In the genomic region with DNA sequence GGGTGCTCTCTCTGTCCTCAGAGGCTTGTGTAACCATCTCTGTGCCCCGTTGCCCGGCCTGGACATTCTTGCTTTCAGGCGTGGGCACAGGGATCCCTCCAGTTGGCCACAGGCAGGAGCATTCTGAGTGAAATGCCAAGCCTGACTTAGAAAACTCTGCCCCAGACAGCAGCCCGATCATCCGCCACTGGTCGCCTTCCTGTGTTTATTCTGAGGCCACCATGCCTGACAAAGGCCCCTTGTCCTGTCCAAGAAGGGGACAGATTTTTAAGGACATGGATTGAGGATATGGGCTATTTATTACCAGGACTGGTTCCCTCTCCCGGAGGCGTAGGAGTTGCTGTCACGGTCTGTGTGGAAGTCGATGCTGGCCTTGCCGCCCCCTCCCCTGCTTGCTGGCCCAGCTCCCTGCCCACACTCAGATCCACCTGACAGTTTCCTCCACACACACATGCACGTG, we compare ENCODE assay signal across 22 cellular contexts. TPM values are rescaled to one million over a fixed set of nuclear protein-coding genes. Genes with fewer than 3 reads are reported as not detected.
A peak's percentile ranks its signal among the peaks of the same experiment; 100 is the strongest.
DNase-seq lines count a peak whose midpoint lies in the region; ATAC-seq and TF ChIP-seq lines count a peak whose summit lies in the region.
"Had no signal": no experiment of that assay in that cellular context is flagged by ENCODE, and none has a peak within 500 bp of the region (broad histone marks: within the 10 kb centered on the region; RNA-seq: fewer than 3 reads in every experiment).

No MANE protein-coding gene starts in this region.

- intact Hi-C loops in Caco-2 (cut with micrococcal nuclease; ENCODE audit: unreplicated experiment) = no loop called here
- intact Hi-C loops in psoas muscle (cut with DNase I) = no loop called here
- intact Hi-C loops in activated CD4-positive, alpha-beta T cell treated with anti-CD3 and anti-CD28 coated beads for 36 hours (cut with DNase I, micrococcal nuclease) = no loop called here
- intact Hi-C loops in activated CD4-positive, alpha-beta T cell treated with anti-CD3 and anti-CD28 coated beads, Interleukin-2, amount 10 ng/mL, durations not matched to agents 24 days and 14 days (cut with micrococcal nuclease) = loop anchor here (2.0 kb wide), 1 partner anchor 41 kb away; no protein-coding TSS in a partner anchor

- H3K9me3 Mint-ChIP-seq in Caco-2 (ENCODE audit: unreplicated experiment) = no peaks in the 10 kb centered on the region
- H3K9me3 Mint-ChIP-seq in activated CD4-positive, alpha-beta T cell treated with anti-CD3 and anti-CD28 coated beads for 36 hours (ENCODE audit: low read depth) = no peaks in the 10 kb centered on the region
- H3K9me3 Mint-ChIP-seq in activated CD4-positive, alpha-beta T cell treated with anti-CD3 and anti-CD28 coated beads, Interleukin-2, amount 10 ng/mL, durations not matched to agents 24 days and 14 days = no peaks in the 10 kb centered on the region
- H3K9me3 Mint-ChIP-seq: activated CD8-positive, alpha-beta T cell treated with anti-CD3 and anti-CD28 coated beads for 36 hours; activated naive CD4-positive, alpha-beta T cell treated with anti-CD3 and anti-CD28 coated beads, Interleukin-2, amount 50 U/mL, for 24 hours; activated T-helper 17 cell treated with anti-CD3 and anti-CD28 coated beads, Interleukin-2, amount 50 U/mL, for 72 hours; GM23338; stimulated activated effector memory CD8-positive, alpha-beta T cell treated with anti-CD3 and anti-CD28 coated beads, Interleukin-12 subunit alpha, Interleukin-12 subunit beta, amount 100 ng/mL, for 72 hours had no signal

- H4K8ac ChIP-seq in mesenchymal stem cell (ENCODE audit: low read length) = no peak overlapping the region

- no peak overlapping the region for H3K4ac ChIP-seq in mesenchymal stem cell (ENCODE audit: low read depth in 1 of 2, low read length in 2 of 2)

- no peak overlapping the region for H2AK5ac ChIP-seq in mesenchymal stem cell (ENCODE audit: low read length, severe bottlenecking)

- no peaks in the 10 kb centered on the region for H3K36me3 Mint-ChIP-seq in Caco-2 (ENCODE audit: insufficient read depth, unreplicated experiment)
- H3K36me3 Mint-ChIP-seq in activated CD4-positive, alpha-beta T cell treated with anti-CD3 and anti-CD28 coated beads for 36 hours (ENCODE audit: low read depth) = no peaks in the 10 kb centered on the region
- no peaks in the 10 kb centered on the region for H3K36me3 Mint-ChIP-seq in activated CD4-positive, alpha-beta T cell treated with anti-CD3 and anti-CD28 coated beads, Interleukin-2, amount 10 ng/mL, durations not matched to agents 24 days and 14 days (ENCODE audit: low read depth)
- H3K36me3 Mint-ChIP-seq: activated naive CD4-positive, alpha-beta T cell treated with anti-CD3 and anti-CD28 coated beads, Interleukin-2, amount 50 U/mL, for 24 hours; stimulated activated effector memory CD8-positive, alpha-beta T cell treated with anti-CD3 and anti-CD28 coated beads, Interleukin-12 subunit alpha, Interleukin-12 subunit beta, amount 100 ng/mL, for 72 hours had no signal

- H3K4me1 ChIP-seq in Caco-2 (peaks cover 60% of the 10 kb centered on the region), mesenchymal stem cell (ENCODE audit: control insufficient read depth, insufficient read depth, low read depth, low read length) (peaks cover 8% of the 10 kb centered on the region), psoas muscle (peaks cover 4% of the 10 kb centered on the region)

- TF ChIP-seq CTCF in Caco-2 (IDR thresholded peaks at IDR 0.05; ENCODE audit: insufficient read depth in 1 of 2, low read depth in 1 of 2, low read length in 1 of 2, severe bottlenecking in 1 of 2, unreplicated experiment in 1 of 2) (no peak), psoas muscle (IDR thresholded peaks at IDR 0.05) (no peak)

- H3K4me1 Mint-ChIP-seq in Caco-2 (ENCODE audit: low read depth, unreplicated experiment) = peaks cover 44% of the 10 kb centered on the region
- H3K4me1 Mint-ChIP-seq in activated CD4-positive, alpha-beta T cell treated with anti-CD3 and anti-CD28 coated beads for 36 hours = no peaks in the 10 kb centered on the region
- H3K4me1 Mint-ChIP-seq in activated CD4-positive, alpha-beta T cell treated with anti-CD3 and anti-CD28 coated beads, Interleukin-2, amount 10 ng/mL, durations not matched to agents 24 days and 14 days = peaks cover 2% of the 10 kb centered on the region
- H3K4me1 Mint-ChIP-seq: activated naive CD4-positive, alpha-beta T cell treated with anti-CD3 and anti-CD28 coated beads, Interleukin-2, amount 50 U/mL, for 24 hours; activated T-helper 17 cell treated with anti-CD3 and anti-CD28 coated beads, Interleukin-2, amount 50 U/mL, for 72 hours had no signal

- H3K27me3 ChIP-seq in Caco-2 (replicated peaks; ENCODE audit: control insufficient read depth, insufficient read depth, low read length) = no peaks in the 10 kb centered on the region
- peaks cover 0 to 3% of the 10 kb centered on the region in 2 experiments for H3K27me3 ChIP-seq in mesenchymal stem cell (ENCODE audit: control insufficient read depth in 1 of 2, insufficient read depth in 1 of 2, low read length in 2 of 2)
- no peaks in the 10 kb centered on the region for H3K27me3 ChIP-seq in psoas muscle (ENCODE audit: insufficient read depth in 3 of 3, low read length in 2 of 3)
- H3K27me3 ChIP-seq: cardiac muscle cell had no signal

- H3K27ac ChIP-seq in caudate nucleus (ENCODE audit: low read depth, low read length) = peak overlapping the region; percentile 24
- H3K27ac ChIP-seq in mesenchymal stem cell (ENCODE audit: low read length, poor library complexity, severe bottlenecking) = no peak overlapping the region
- H3K27ac ChIP-seq in psoas muscle = peak overlapping the region; percentile 53
- H3K27ac ChIP-seq: cardiac muscle cell, KMS-11 had no signal

- H3K9me3 ChIP-seq in Caco-2 (no peaks in the 10 kb centered on the region), mesenchymal stem cell (ENCODE audit: control insufficient read depth, low read length) (no peaks in the 10 kb centered on the region), psoas muscle (no peaks in the 10 kb centered on the region)

- DNase-seq in Caco-2 = no peak
- peak in 3 of 61 donors; percentile 13 to 27 (median 13) for DNase-seq in caudate nucleus (lab: John Stamatoyannopoulos, UW)
- DNase-seq in mesenchymal stem cell = no peak
- DNase-seq in psoas muscle = no peak
- DNase-seq in activated CD4-positive, alpha-beta T cell treated with anti-CD3 and anti-CD28 coated beads for 36 hours = no peak
- DNase-seq in HUDEP-2 (lab: John Stamatoyannopoulos, UW; ENCODE audit: unreplicated experiment in 76 of 76) = no peak
- DNase-seq in activated CD4-positive, alpha-beta T cell treated with anti-CD3 and anti-CD28 coated beads, Interleukin-2, amount 10 ng/mL, durations not matched to agents 24 days and 14 days = no peak
- DNase-seq: activated CD4-positive, CD25-positive, alpha-beta regulatory T cell treated with anti-CD3 and anti-CD28 coated beads, Interleukin-2, amount 50 U/mL, for 72 hours; activated CD8-positive, alpha-beta T cell treated with anti-CD3 and anti-CD28 coated beads for 36 hours; NCI-H1417; NCI-H446; NCI-H82; RPMI8226; stimulated activated CD4-positive, alpha-beta T cell treated with anti-CD3 and anti-CD28 coated beads, Interleukin-12 subunit alpha, Interleukin-12 subunit beta, amount 100 ng/mL, for 4 hours; stimulated activated CD4-positive, alpha-beta T cell treated with anti-CD3 and anti-CD28 coated beads, Interleukin-4, amount 100 ng/mL, for 1 hour had no signal

- peak overlapping the region in 1 of 2 experiments; percentile 19 for H3K14ac ChIP-seq in mesenchymal stem cell (ENCODE audit: low read length in 2 of 2)

- H2BK5ac ChIP-seq in mesenchymal stem cell (ENCODE audit: low read depth, low read length, poor library complexity, severe bottlenecking) = no peak overlapping the region

- WGBS in mesenchymal stem cell = 59% methylated on average over 12 of the region's 12 CpGs
- 30 to 34% (median 31%) methylated on average over 12 of the region's 12 CpGs for WGBS in psoas muscle, 3 donors

- no peak overlapping the region for H2BK12ac ChIP-seq in mesenchymal stem cell (ENCODE audit: low read length in 2 of 2)

- no peak overlapping the region for H3K4me3 Mint-ChIP-seq in Caco-2 (ENCODE audit: unreplicated experiment)
- H3K4me3 Mint-ChIP-seq in activated CD4-positive, alpha-beta T cell treated with anti-CD3 and anti-CD28 coated beads for 36 hours = no peak overlapping the region
- no peak overlapping the region for H3K4me3 Mint-ChIP-seq in activated CD4-positive, alpha-beta T cell treated with anti-CD3 and anti-CD28 coated beads, Interleukin-2, amount 10 ng/mL, durations not matched to agents 24 days and 14 days
- H3K4me3 Mint-ChIP-seq: activated CD8-positive, alpha-beta T cell treated with anti-CD3 and anti-CD28 coated beads for 36 hours; activated naive CD4-positive, alpha-beta T cell treated with anti-CD3 and anti-CD28 coated beads, Interleukin-2, amount 50 U/mL, for 24 hours; activated T-helper 17 cell treated with anti-CD3 and anti-CD28 coated beads, Interleukin-2, amount 50 U/mL, for 72 hours; GM23338; stimulated activated effector memory CD8-positive, alpha-beta T cell treated with anti-CD3 and anti-CD28 coated beads, Interleukin-12 subunit alpha, Interleukin-12 subunit beta, amount 100 ng/mL, for 72 hours had no signal

- H4K91ac ChIP-seq in mesenchymal stem cell (ENCODE audit: low read length) = no peak overlapping the region

- H3K4me3 ChIP-seq in Caco-2 (ENCODE audit: low read depth, low read length) = no peak overlapping the region
- no peak overlapping the region for H3K4me3 ChIP-seq in mesenchymal stem cell (ENCODE audit: insufficient read depth in 1 of 2, low read depth in 1 of 2, low read length in 2 of 2)
- H3K4me3 ChIP-seq in psoas muscle = no peak overlapping the region
- H3K4me3 ChIP-seq: cardiac muscle cell, GM23338 had no signal

- no peaks in the 10 kb centered on the region for H3K27me3 Mint-ChIP-seq in Caco-2 (ENCODE audit: insufficient read depth, unreplicated experiment)
- H3K27me3 Mint-ChIP-seq in activated CD4-positive, alpha-beta T cell treated with anti-CD3 and anti-CD28 coated beads for 36 hours = peaks cover 2% of the 10 kb centered on the region
- peaks cover 6% of the 10 kb centered on the region for H3K27me3 Mint-ChIP-seq in activated CD4-positive, alpha-beta T cell treated with anti-CD3 and anti-CD28 coated beads, Interleukin-2, amount 10 ng/mL, durations not matched to agents 24 days and 14 days
- H3K27me3 Mint-ChIP-seq: activated CD8-positive, alpha-beta T cell treated with anti-CD3 and anti-CD28 coated beads for 36 hours; activated naive CD4-positive, alpha-beta T cell treated with anti-CD3 and anti-CD28 coated beads, Interleukin-2, amount 50 U/mL, for 24 hours had no signal

- no peak overlapping the region for H3K9ac ChIP-seq in mesenchymal stem cell (ENCODE audit: low read length)
- H3K9ac ChIP-seq: KMS-11 had no signal

- H2BK120ac ChIP-seq in mesenchymal stem cell (ENCODE audit: low read depth, low read length) = no peak overlapping the region

- H2BK15ac ChIP-seq in mesenchymal stem cell (ENCODE audit: low read depth, poor library complexity, severe bottlenecking) = no peak overlapping the region

- peak overlapping the region; percentile 27 for H3K27ac Mint-ChIP-seq in Caco-2 (ENCODE audit: unreplicated experiment)
- H3K27ac Mint-ChIP-seq in activated CD4-positive, alpha-beta T cell treated with anti-CD3 and anti-CD28 coated beads for 36 hours = no peak overlapping the region
- no peak overlapping the region for H3K27ac Mint-ChIP-seq in activated CD4-positive, alpha-beta T cell treated with anti-CD3 and anti-CD28 coated beads, Interleukin-2, amount 10 ng/mL, durations not matched to agents 24 days and 14 days
- H3K27ac Mint-ChIP-seq: activated CD8-positive, alpha-beta T cell treated with anti-CD3 and anti-CD28 coated beads for 36 hours; activated naive CD4-positive, alpha-beta T cell treated with anti-CD3 and anti-CD28 coated beads, Interleukin-2, amount 50 U/mL, for 24 hours; activated T-helper 17 cell treated with anti-CD3 and anti-CD28 coated beads, Interleukin-2, amount 50 U/mL, for 72 hours; GM23338; stimulated activated effector memory CD8-positive, alpha-beta T cell treated with anti-CD3 and anti-CD28 coated beads, Interleukin-12 subunit alpha, Interleukin-12 subunit beta, amount 100 ng/mL, for 72 hours had no signal

- POLR2A ChIA-PET in Caco-2 (lab: Charles Lee) = no interaction called here
- POLR2A ChIA-PET in activated CD4-positive, alpha-beta T cell treated with anti-CD3 and anti-CD28 coated beads for 36 hours (lab: Charles Lee) = no interaction called here

- no peaks in the 10 kb centered on the region for H3K36me3 ChIP-seq in Caco-2 (ENCODE audit: control insufficient read depth, insufficient read depth, low read length)
- H3K36me3 ChIP-seq in mesenchymal stem cell (ENCODE audit: control insufficient read depth in 1 of 2, insufficient read depth in 2 of 2, low read depth in 1 of 2, low read length in 2 of 2) = no peaks in the 10 kb centered on the region
- no peaks in the 10 kb centered on the region for H3K36me3 ChIP-seq in psoas muscle (ENCODE audit: insufficient read depth in 1 of 2, low read depth in 1 of 2)
- H3K36me3 ChIP-seq: cardiac muscle cell had no signal

- no peak overlapping the region for H3K18ac ChIP-seq in mesenchymal stem cell (ENCODE audit: low read depth in 1 of 2, low read length in 2 of 2)

- peak overlapping the region; percentile 24 for H2AFZ ChIP-seq in mesenchymal stem cell (ENCODE audit: low read depth, low read length)
- H2AFZ ChIP-seq: GM23338 had no signal

- H3K79me1 ChIP-seq in mesenchymal stem cell (replicated peaks; ENCODE audit: low read length, poor library complexity, severe bottlenecking) = no peaks in the 10 kb centered on the region

- ATAC-seq in psoas muscle (peak; percentile 42 to 69 (median 56)), GM21723 (IDR thresholded peaks at IDR 0.05; ENCODE audit: unreplicated experiment) (no peak)
- ATAC-seq in activated CD4-positive, alpha-beta T cell treated with anti-CD3 and anti-CD28 coated beads for 36 hours = no peak
- ATAC-seq: activated CD8-positive, alpha-beta T cell treated with anti-CD3 and anti-CD28 coated beads for 36 hours; activated T-helper 17 cell treated with anti-CD3 and anti-CD28 coated beads, Interleukin-2, amount 50 U/mL, for 72 hours; GM23338; stimulated activated effector memory CD8-positive, alpha-beta T cell treated with anti-CD3 and anti-CD28 coated beads, Interleukin-12 subunit alpha, Interleukin-12 subunit beta, amount 100 ng/mL, for 72 hours had no signal

- BruUV-seq in Caco-2 (replicated peaks; lab: Mats Ljungman, UMichigan) = no TSS peak

- no peak overlapping the region for H3K4me2 ChIP-seq in mesenchymal stem cell (ENCODE audit: low read length, poor library complexity, severe bottlenecking)
- H3K4me2 ChIP-seq: GM23338, KMS-11 had no signal

- H3K23ac ChIP-seq in mesenchymal stem cell (ENCODE audit: low read length in 2 of 2) = no peak overlapping the region

- CTCF ChIA-PET in Caco-2 (lab: Charles Lee) = interaction anchor here (1.2 kb wide), 1 partner anchor 14 kb away, joined by 3 read pairs; no protein-coding TSS in a partner anchor
- CTCF ChIA-PET in activated CD4-positive, alpha-beta T cell treated with anti-CD3 and anti-CD28 coated beads for 36 hours (lab: Charles Lee) = interaction anchor here (0.6 to 1.1 kb wide), 2 partner anchors 15 to 424 kb away, joined by 3 to 5 read pairs; no protein-coding TSS in a partner anchor

RNA-seq across cellular contexts. Expression of a gene that starts 54.3 kb away (rescaled TPM):
- total RNA-seq in Caco-2 (2022) (1.6 and 3.0 TPM in 2 replicates), psoas muscle (1 to 10 TPM; 1.8 to 5.3 (median 3.7) TPM)
- polyA plus RNA-seq in mesenchymal stem cell (2013, experiment 1 of 2) = 0.22 TPM
- 0.30 TPM for polyA plus RNA-seq in mesenchymal stem cell (2013, experiment 2 of 2)
- 1 to 10 TPM; 2.3 to 4.3 (median 3.3) TPM for polyA plus RNA-seq in psoas muscle
- 100 to 1,000 TPM; 158 to 165 TPM for total RNA-seq in activated CD4-positive, alpha-beta T cell treated with anti-CD3 and anti-CD28 coated beads for 36 hours
- 104 and 106 TPM in 2 replicates for total RNA-seq in activated CD4-positive, alpha-beta T cell treated with anti-CD3 and anti-CD28 coated beads, Interleukin-2, amount 10 ng/mL, durations not matched to agents 24 days and 14 days

Comparison
In these comparisons a context has a peak if more than half of its experiments do, and no peak if none do; other contexts are left out.
1. ATAC-seq: peak in psoas muscle (4 of 4); none in GM21723 (single experiment) and activated CD4-positive, alpha-beta T cell treated with anti-CD3 and anti-CD28 coated beads for 36 hours (single experiment).
2. RNA of a gene that starts 54.3 kb away (total RNA-seq): 158 to 165 TPM in activated CD4-positive, alpha-beta T cell treated with anti-CD3 and anti-CD28 coated beads for 36 hours and 104 to 106 TPM in activated CD4-positive, alpha-beta T cell treated with anti-CD3 and anti-CD28 coated beads, Interleukin-2, amount 10 ng/mL, durations not matched to agents 24 days and 14 days; 1.8 to 5.3 TPM in psoas muscle and 1.6 to 3.0 TPM in Caco-2; every median in the first group is over 10 times any median in the second.